14 cellular contexts compared by ENCODE assay signal in the genomic region with DNA sequence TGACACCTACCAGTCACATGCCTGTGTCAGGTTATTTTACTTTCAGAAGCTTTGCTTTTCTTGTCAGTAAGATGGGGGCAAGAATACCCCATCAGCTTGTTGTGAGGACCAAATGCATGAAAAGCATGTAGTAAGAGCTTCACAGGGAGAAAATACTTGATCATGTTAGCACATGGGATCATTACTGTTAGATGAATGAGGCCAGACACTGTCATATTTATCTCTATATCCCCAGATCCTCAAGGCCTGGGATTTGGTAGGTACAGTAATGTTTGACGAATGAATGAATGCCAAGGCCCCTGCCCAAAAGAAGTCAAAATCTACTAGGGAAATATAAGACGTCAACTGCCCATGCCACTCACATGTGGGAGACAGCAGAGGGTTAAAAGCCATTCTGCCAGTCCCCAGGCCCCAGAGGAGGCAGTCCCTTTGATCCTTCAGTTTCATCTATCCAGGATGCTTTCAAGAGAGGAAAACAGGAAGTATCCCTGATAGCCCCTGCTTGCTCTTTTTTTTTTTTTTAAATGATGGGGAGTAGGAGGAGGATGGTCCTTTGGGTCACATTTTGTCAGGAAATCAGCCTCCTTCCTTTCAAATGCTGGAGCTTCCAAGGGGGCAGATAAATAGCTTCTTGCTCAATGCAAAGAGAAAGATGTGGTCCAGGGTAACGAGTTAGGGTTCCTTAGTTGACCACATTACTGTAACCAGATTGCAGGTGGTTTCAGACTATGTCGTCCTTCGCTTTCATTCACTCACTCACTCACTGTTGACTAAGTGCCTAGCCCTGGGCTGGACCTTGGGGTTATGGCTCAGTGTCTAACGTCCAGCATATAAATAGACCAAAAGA.
DNase-seq lines count a peak whose midpoint lies in the region; ATAC-seq, FAIRE-seq and TF ChIP-seq lines count a peak whose summit lies in the region.
"Had no signal": no experiment of that assay in that cellular context is flagged by ENCODE, and none has a peak within 500 bp of the region (broad histone marks: within the 10 kb centered on the region; RNA-seq: fewer than 3 reads in every experiment).

No MANE protein-coding gene starts in this region.

- H3K27ac ChIP-seq in PC-3 (ENCODE audit: low read length) (peak overlapping the region; percentile 78), HepG2 (ENCODE audit: extremely low read length, insufficient read depth, low read length) (peak overlapping the region; percentile 89)

- TF ChIP-seq POLR2A in HepG2 (IDR thresholded peaks at IDR 0.05; ENCODE audit: insufficient read depth in 1 of 2, low read depth in 2 of 2, low read length in 2 of 2) = peak in 1 of 2 experiments; percentile 42; a peak in 1 of 4 replicates

- TF ChIP-seq EP300 in HepG2 (IDR thresholded peaks at IDR 0.05; ENCODE audit: low read depth in 2 of 2, low read length in 2 of 2) (peak in 1 of 2 experiments; percentile 96; a peak in 2 of 4 replicates), HepG2 (CRISPR knock-in tag; IDR thresholded peaks at IDR 0.05; ENCODE audit: borderline replicate concordance) (peak; percentile 89; the same call in 1 of the 2 replicates)

- WGBS in HepG2 (ENCODE audit: low lambda C conversion rate) = 6% methylated on average over 6 of the region's 6 CpGs

- POLR2A ChIA-PET in activated CD4-positive, alpha-beta T cell treated with anti-CD3 and anti-CD28 coated beads for 36 hours (lab: Charles Lee) = interaction anchor here (0.5 to 0.6 kb wide), 2 partner anchors 59 to 81 kb away, joined by 3 read pairs; no protein-coding TSS in a partner anchor
- POLR2A ChIA-PET in PC-3 (lab: Charles Lee; ENCODE audit: unreplicated experiment) (interaction anchor here (0.6 to 0.7 kb wide), 4 partner anchors 14 to 72 kb away, joined by 3 read pairs; no protein-coding TSS in a partner anchor), HepG2 (lab: Yijun Ruan, JAX) (interaction anchor here (0.7 to 5.9 kb wide), 17 partner anchors 10 to 496 kb away, joined by 3 to 132 read pairs (median 4); a partner anchor contains a TSS)

- no peak for FAIRE-seq in HepG2 (lab: Jason Lieb, UNC)

- H3K4me3 ChIP-seq in PC-3 (ENCODE audit: low read length) (peak overlapping the region; percentile 59; the same call in 1 of the 2 replicates), HepG2 (replicated peaks in 1 of 3; ENCODE audit: insufficient read depth in 1 of 3, low read depth in 2 of 3, low read length in 3 of 3) (peak overlapping the region in 1 of 3 experiments; percentile 38; a peak in 1 of 6 replicates)

- H4K20me1 ChIP-seq in PC-3 (ENCODE audit: low read length) (no peaks in the 10 kb centered on the region), HepG2 (ENCODE audit: insufficient read depth, low read length) (no peaks in the 10 kb centered on the region)

- no peak for TF ChIP-seq RAD21 in HepG2 (CRISPR knock-in tag; IDR thresholded peaks at IDR 0.05)

- H3K27me3 ChIP-seq in PC-3 (ENCODE audit: low read length) = no peaks in the 10 kb centered on the region
- H3K27me3 ChIP-seq in HepG2 (ENCODE audit: control insufficient read depth in 1 of 2, insufficient read depth in 2 of 2, low read length in 2 of 2) = no peaks in the 10 kb centered on the region

- no peaks in the 10 kb centered on the region for H3K9me3 Mint-ChIP-seq in activated CD4-positive, alpha-beta T cell treated with anti-CD3 and anti-CD28 coated beads for 36 hours (ENCODE audit: low read depth)
- no peaks in the 10 kb centered on the region for H3K9me3 Mint-ChIP-seq in stimulated activated naive B cell treated with anti-CD40 and anti-IgM and Interleukin-4, amounts not matched to agents 10 μg/mL and 1 μg/mL and 100 μg/mL, for 72 hours
- H3K9me3 Mint-ChIP-seq: activated T-helper 2 cell treated with anti-CD3 and anti-CD28 coated beads, Interferon-gamma antibody, Interleukin-2, Interleukin-4, amounts not matched to agents 10 μg/mL and 5 μg/mL and 100 μg/mL, durations not matched to agents 14 hours and 24 hours and 36 hours; central memory CD8-positive, alpha-beta T cell had no signal

- H3K4me3 Mint-ChIP-seq in activated CD4-positive, alpha-beta T cell treated with anti-CD3 and anti-CD28 coated beads for 36 hours = no peak overlapping the region
- no peak overlapping the region for H3K4me3 Mint-ChIP-seq in stimulated activated naive B cell treated with anti-CD40 and anti-IgM and Interleukin-4, amounts not matched to agents 10 μg/mL and 1 μg/mL and 100 μg/mL, for 72 hours
- H3K4me3 Mint-ChIP-seq: central memory CD8-positive, alpha-beta T cell had no signal

- no peak for DNase-seq in activated CD4-positive, alpha-beta T cell treated with anti-CD3 and anti-CD28 coated beads for 36 hours
- no peak for DNase-seq in activated CD4-positive, alpha-beta T cell treated with anti-CD3 and anti-CD28 coated beads, Interleukin-2, amount 50 U/mL, for 48 hours
- no peak for DNase-seq in PC-3
- peak; percentile 94 for DNase-seq in HepG2 (ENCODE audit: low spot score)
- no peak for DNase-seq in stimulated activated naive B cell treated with anti-CD40 and anti-IgM and Interleukin-4, amounts not matched to agents 10 μg/mL and 1 μg/mL and 100 μg/mL, for 72 hours
- DNase-seq in NCI-H446 (lab: John Stamatoyannopoulos, UW) = no peak
- DNase-seq in AG08395 (ENCODE audit: low spot score) = no peak
- DNase-seq: NCI-H1930; occipital lobe; SIG-M5; stimulated activated CD4-positive, alpha-beta T cell treated with anti-CD3 and anti-CD28 coated beads, Interleukin-2, amount 100 ng/mL, for 48 hours had no signal

- H3K9ac ChIP-seq in PC-3 (ENCODE audit: low read length) = no peak overlapping the region
- H3K9ac ChIP-seq in HepG2 (ENCODE audit: insufficient read depth, low read depth, low read length) = peak overlapping the region; percentile 82

- H3K9me2 ChIP-seq in PC-3 (replicated peaks; ENCODE audit: low read length) = no peaks in the 10 kb centered on the region

- no peaks in the 10 kb centered on the region for H3K79me2 ChIP-seq in PC-3 (ENCODE audit: low read length)
- no peaks in the 10 kb centered on the region for H3K79me2 ChIP-seq in HepG2 (ENCODE audit: insufficient read depth, low read length)

- peak overlapping the region; percentile 84 for H3K4me2 ChIP-seq in PC-3 (ENCODE audit: low read length)
- H3K4me2 ChIP-seq in HepG2 (ENCODE audit: low read depth, low read length) = peak overlapping the region; percentile 96

- peaks cover 33% of the 10 kb centered on the region for H3K4me1 Mint-ChIP-seq in activated CD4-positive, alpha-beta T cell treated with anti-CD3 and anti-CD28 coated beads for 36 hours
- peaks cover 22 to 39% of the 10 kb centered on the region in 2 donors for H3K4me1 Mint-ChIP-seq in stimulated activated naive B cell treated with anti-CD40 and anti-IgM and Interleukin-4, amounts not matched to agents 10 μg/mL and 1 μg/mL and 100 μg/mL, for 72 hours

- H3K36me3 ChIP-seq in PC-3 (ENCODE audit: low read depth, low read length) (no peaks in the 10 kb centered on the region), HepG2 (replicated peaks in 1 of 2; ENCODE audit: control insufficient read depth in 1 of 2, insufficient read depth in 2 of 2, low read length in 2 of 2) (no peaks in the 10 kb centered on the region)

- H3K27ac Mint-ChIP-seq in activated CD4-positive, alpha-beta T cell treated with anti-CD3 and anti-CD28 coated beads for 36 hours = peak overlapping the region; percentile 44
- H3K27ac Mint-ChIP-seq in stimulated activated naive B cell treated with anti-CD40 and anti-IgM and Interleukin-4, amounts not matched to agents 10 μg/mL and 1 μg/mL and 100 μg/mL, for 72 hours = peak overlapping the region; percentile 52
- H3K27ac Mint-ChIP-seq: activated T-helper 2 cell treated with anti-CD3 and anti-CD28 coated beads, Interferon-gamma antibody, Interleukin-2, Interleukin-4, amounts not matched to agents 10 μg/mL and 5 μg/mL and 100 μg/mL, durations not matched to agents 14 hours and 24 hours and 36 hours had no signal

- H2AFZ ChIP-seq in PC-3 (ENCODE audit: low read length) (no peak overlapping the region), HepG2 (ENCODE audit: low read length) (no peak overlapping the region)

- no peaks in the 10 kb centered on the region for H3K36me3 Mint-ChIP-seq in activated CD4-positive, alpha-beta T cell treated with anti-CD3 and anti-CD28 coated beads for 36 hours (ENCODE audit: low read depth)
- no peaks in the 10 kb centered on the region for H3K36me3 Mint-ChIP-seq in stimulated activated naive B cell treated with anti-CD40 and anti-IgM and Interleukin-4, amounts not matched to agents 10 μg/mL and 1 μg/mL and 100 μg/mL, for 72 hours

- BruUV-seq in PC-3 (replicated peaks; lab: Mats Ljungman, UMichigan) = no TSS peak
- no TSS peak for BruUV-seq in HepG2 (replicated peaks; lab: Mats Ljungman, UMichigan)

- ATAC-seq in activated CD4-positive, alpha-beta T cell treated with anti-CD3 and anti-CD28 coated beads for 36 hours = no peak
- ATAC-seq in PC-3 (no peak), HepG2 (peak; percentile 30), HG03039 (IDR thresholded peaks at IDR 0.05; ENCODE audit: unreplicated experiment) (no peak)
- ATAC-seq in stimulated activated naive B cell treated with anti-CD40 and anti-IgM and Interleukin-4, amounts not matched to agents 10 μg/mL and 1 μg/mL and 100 μg/mL, for 72 hours (replicated peaks) = no peak

- H3F3A ChIP-seq in PC-3 (ENCODE audit: low read length, unreplicated experiment) = no peaks in the 10 kb centered on the region

- CTCF ChIA-PET in activated CD4-positive, alpha-beta T cell treated with anti-CD3 and anti-CD28 coated beads for 36 hours (lab: Charles Lee) = interaction anchor here (0.8 to 1.0 kb wide), 2 partner anchors 41 to 102 kb away, joined by 3 to 4 read pairs; no protein-coding TSS in a partner anchor
- CTCF ChIA-PET in PC-3 (lab: Charles Lee) (no interaction called here), HepG2 (lab: Yijun Ruan, JAX; ENCODE audit: low intra/inter-chr PET ratio, low total read pairs) (no interaction called here)

- TF ChIP-seq CTCF in PC-3 (conservative IDR thresholded peaks at IDR 0.05; ENCODE audit: low read depth, low read length) (no peak), HepG2 (CRISPR knock-in tag; IDR thresholded peaks at IDR 0.05) (no peak)

- in situ Hi-C loops in HepG2 (cut with HindIII; ENCODE audit: extremely low pct_ligation_motif_present, low pct_unique_long_range_greater_than_20kb) = loop anchor here (5.0 kb wide), 1 partner anchor 53 kb away; no protein-coding TSS in a partner anchor

- no peaks in the 10 kb centered on the region for H3K9me3 ChIP-seq in PC-3 (ENCODE audit: low read length)
- H3K9me3 ChIP-seq in HepG2 (ENCODE audit: low read length) = no peaks in the 10 kb centered on the region

- intact Hi-C loops in activated CD4-positive, alpha-beta T cell treated with anti-CD3 and anti-CD28 coated beads for 36 hours (cut with DNase I, micrococcal nuclease) = loop anchor here in 1 of 2 experiments (5.0 kb wide), 1 partner anchor 53 kb away; no protein-coding TSS in a partner anchor
- intact Hi-C loops in PC-3 (cut with micrococcal nuclease) = loop anchor here (1.0 kb wide), 1 partner anchor 29 kb away; no protein-coding TSS in a partner anchor
- intact Hi-C loops in HepG2 (cut with micrococcal nuclease; ENCODE audit: unreplicated experiment) = loop anchor here (1.0 kb wide), 3 partner anchors 23 to 67 kb away; no protein-coding TSS in a partner anchor

- H3K27me3 Mint-ChIP-seq in activated CD4-positive, alpha-beta T cell treated with anti-CD3 and anti-CD28 coated beads for 36 hours = no peaks in the 10 kb centered on the region
- no peaks in the 10 kb centered on the region for H3K27me3 Mint-ChIP-seq in stimulated activated naive B cell treated with anti-CD40 and anti-IgM and Interleukin-4, amounts not matched to agents 10 μg/mL and 1 μg/mL and 100 μg/mL, for 72 hours
- H3K27me3 Mint-ChIP-seq: central memory CD8-positive, alpha-beta T cell had no signal

- H3K4me1 ChIP-seq in PC-3 (ENCODE audit: insufficient read depth, low read length) = peaks cover 41% of the 10 kb centered on the region
- peaks cover 96% of the 10 kb centered on the region for H3K4me1 ChIP-seq in HepG2 (ENCODE audit: insufficient read depth, low read length)
